Comparison of ENCODE assay signal across 8 cellular contexts in genomic region chr14:95432152-95433093, GRCh38.
A peak's percentile ranks its signal among the peaks of the same experiment; 100 is the strongest.
DNase-seq lines count a peak whose midpoint lies in the region; TF ChIP-seq lines count a peak whose summit lies in the region.

No MANE protein-coding gene starts in this region.

- H3K36me3 ChIP-seq in right atrium auricular region (peaks cover 49% of the 10 kb centered on the region), smooth muscle cell (ENCODE audit: low read depth) (no peaks in the 10 kb centered on the region)

- no peak overlapping the region for H3K4me2 ChIP-seq in smooth muscle cell

- no peaks in the 10 kb centered on the region for H3K9me3 ChIP-seq in right atrium auricular region
- H3K9me3 ChIP-seq in smooth muscle cell (replicated peaks; ENCODE audit: low read depth): no peaks in the 10 kb centered on the region

- peak; percentile 29 for DNase-seq in AG10803 (ENCODE audit: low read depth)
- DNase-seq in HT1080 (ENCODE audit: low read depth): peak; percentile 25
- no peak for DNase-seq in right atrium auricular region (ENCODE audit: low spot score)
- DNase-seq in smooth muscle cell (lab: John Stamatoyannopoulos, UW; ENCODE audit: unreplicated experiment): peak; percentile 2
- DNase-seq in stimulated activated CD4-positive, alpha-beta T cell treated with anti-CD3 and anti-CD28 coated beads, Interleukin-2, amount 100 ng/mL, for 24 hours: no peak
- no peak for DNase-seq in stimulated activated CD8-positive, alpha-beta memory T cell treated with anti-CD3 and anti-CD28 coated beads, Interleukin-4, amount 100 ng/mL, for 48 hours
- DNase-seq in occipital lobe (lab: John Stamatoyannopoulos, UW): no peak

- TF ChIP-seq CTCF in AG10803 (conservative IDR thresholded peaks at IDR 0.05; ENCODE audit: low read length): peak; percentile 54
- peak; percentile 49 for TF ChIP-seq CTCF in WI38 (IDR thresholded peaks at IDR 0.05; ENCODE audit: low read depth, low read length)
- peak; percentile 68 to 89 for TF ChIP-seq CTCF in right atrium auricular region (IDR thresholded peaks at IDR 0.05)
- TF ChIP-seq CTCF in smooth muscle cell (IDR thresholded peaks at IDR 0.05; ENCODE audit: borderline replicate concordance, insufficient read depth, poor library complexity, severe bottlenecking): peak; percentile 69

- H3K27ac ChIP-seq in right atrium auricular region (peak overlapping the region in 1 of 2 donors; percentile 12), smooth muscle cell (ENCODE audit: low read depth) (no peak overlapping the region)

- WGBS in smooth muscle cell (ENCODE audit: low lambda C conversion rate): 50% methylated on average over 20 of the region's 20 CpGs

- H4K20me1 ChIP-seq in smooth muscle cell (ENCODE audit: low read depth): no peaks in the 10 kb centered on the region

- peak overlapping the region; percentile 34 for H3K9ac ChIP-seq in smooth muscle cell (ENCODE audit: low read depth)

- no peaks in the 10 kb centered on the region for H3K79me2 ChIP-seq in smooth muscle cell (ENCODE audit: low read depth)

- no peak overlapping the region for H3K4me3 ChIP-seq in AG10803 (ENCODE audit: low read length)
- H3K4me3 ChIP-seq in WI38 (ENCODE audit: low read depth, low read length): no peak overlapping the region
- H3K4me3 ChIP-seq in right atrium auricular region: no peak overlapping the region
- no peak overlapping the region for H3K4me3 ChIP-seq in smooth muscle cell

- H2AFZ ChIP-seq in smooth muscle cell (ENCODE audit: low read depth): no peak overlapping the region

- H3K4me1 ChIP-seq in right atrium auricular region (no peaks in the 10 kb centered on the region), smooth muscle cell (ENCODE audit: low read depth) (no peaks in the 10 kb centered on the region)

- no peaks in the 10 kb centered on the region for H3K27me3 ChIP-seq in right atrium auricular region
- H3K27me3 ChIP-seq in smooth muscle cell (ENCODE audit: low read depth): no peaks in the 10 kb centered on the region

- no peaks in the 10 kb centered on the region for H3F3A ChIP-seq in smooth muscle cell (ENCODE audit: low read depth)

Comparison
In these comparisons a context has a peak if more than half of its experiments do, and no peak if none do; other contexts are left out.
1. DNase-seq: peak in AG10803 (single experiment), HT1080 (single experiment) and smooth muscle cell (single experiment); none in right atrium auricular region (single experiment), stimulated activated CD4-positive, alpha-beta T cell treated with anti-CD3 and anti-CD28 coated beads, Interleukin-2, amount 100 ng/mL, for 24 hours (0 of 2), stimulated activated CD8-positive, alpha-beta memory T cell treated with anti-CD3 and anti-CD28 coated beads, Interleukin-4, amount 100 ng/mL, for 48 hours (single experiment) and occipital lobe (single experiment).
2. Peak in every context shown above with its lines, with median percentiles within 50 percentile points of each other: CTCF ChIP-seq.